In the genomic region with DNA sequence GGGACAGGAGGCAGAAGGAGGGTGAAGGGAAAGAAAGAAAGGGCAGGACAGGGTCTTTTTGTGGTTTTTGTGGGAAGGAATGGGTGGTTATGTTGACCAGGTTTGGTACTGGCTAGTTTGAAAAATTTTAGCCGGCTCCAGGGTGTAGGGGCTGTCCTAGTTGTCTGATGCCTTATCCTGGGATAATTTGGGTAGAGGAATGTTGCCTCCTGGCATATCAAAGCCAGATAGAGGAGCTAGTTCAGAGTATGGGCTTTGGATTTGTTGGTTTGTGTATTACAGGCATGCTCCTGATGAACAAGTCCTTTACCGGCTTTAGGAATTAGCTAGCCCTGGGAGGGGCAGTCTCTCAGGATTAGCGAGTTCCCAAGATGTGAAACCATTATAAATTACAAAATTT, we compare ENCODE assay signal across 20 cellular contexts.
"Had no signal": no experiment of that assay in that cellular context is flagged by ENCODE, and none has a peak within 500 bp of the region (broad histone marks: within the 10 kb centered on the region; RNA-seq: fewer than 3 reads in every experiment).

No MANE protein-coding gene starts in this region.

- H2AFZ ChIP-seq: PC-9 had no signal

- DNase-seq: KBM-7, MV-4-11, NCI-H1048, NCI-H1105, NCI-H1417, NCI-H1436 treated with DMSO at 0.1 percent for 48 hours, NCI-H1694, NCI-H187 treated with DMSO at 0.1 percent for 48 hours, NCI-H2029 treated with DMSO at 0.1 percent for 48 hours, NCI-H2171 treated with DMSO at 0.1 percent for 48 hours, NCI-H345, NCI-H446 treated with DMSO at 0.1 percent for 48 hours, NCI-H526, Peyer's patch, SHP77 treated with DMSO at 0.1 percent for 48 hours had no signal

- H3K9me3 ChIP-seq: Peyer's patch, SJSA1 had no signal

- H3K36me3 ChIP-seq: Peyer's patch, SJSA1 had no signal

- H3K4me1 ChIP-seq: Peyer's patch had no signal

- H3K4me2 ChIP-seq: PC-9 had no signal

- H3K27ac ChIP-seq: HL-60, PC-9, Peyer's patch, SJSA1, SK-N-MC had no signal

- H3K4me3 ChIP-seq: PC-9, Peyer's patch, SJSA1, SK-N-MC had no signal

- ATAC-seq: Right ventricle myocardium inferior had no signal

- H3K27me3 ChIP-seq: Peyer's patch, SJSA1 had no signal
